In genomic region chr17:15122857-15123256, GRCh38 we compare ENCODE assay signal across 25 cellular contexts.
"Had no signal": no experiment of that assay in that cellular context is flagged by ENCODE, and none has a peak within 500 bp of the region (broad histone marks: within the 10 kb centered on the region; RNA-seq: fewer than 3 reads in every experiment).

No MANE protein-coding gene starts in this region.

- H3K4me2 ChIP-seq: hepatocyte had no signal

- H3K27ac ChIP-seq: coronary artery, esophagus squamous epithelium, hepatocyte had no signal

- H3K36me3 ChIP-seq: esophagus squamous epithelium had no signal

- DNase-seq: activated B cell treated with CpG ODN at 0.5 μM for 24 hours; activated CD4-positive, alpha-beta T cell treated with anti-CD3 and anti-CD28 coated beads for 36 hours; activated CD4-positive, alpha-beta T cell treated with anti-CD3 and anti-CD28 coated beads, Interleukin-2, amount 50 U/mL, for 4 hours; activated CD8-positive, alpha-beta memory T cell treated with anti-CD3 and anti-CD28 coated beads for 24 hours; activated CD8-positive, alpha-beta memory T cell treated with anti-CD3 and anti-CD28 coated beads, Interleukin-2, amount 50 U/mL, for 48 hours; activated naive CD4-positive, alpha-beta T cell treated with Interleukin-2 at 50 U/mL for 16 hours; activated naive CD8-positive, alpha-beta T cell treated with anti-CD3 and anti-CD28 coated beads for 36 hours; activated T-cell treated with anti-CD3 and anti-CD28 coated beads, Interleukin-2, amount 50 U/mL, for 48 hours; cerebellar nuclear complex; esophagus squamous epithelium; foreskin melanocyte; glutamatergic neuron; immature natural killer cell; mammary epithelial cell; naive thymus-derived CD8-positive, alpha-beta T cell; stimulated activated CD4-positive, alpha-beta T cell treated with anti-CD3 and anti-CD28 coated beads, Interleukin-4, amount 100 ng/mL, for 24 hours; stimulated activated naive CD4-positive, alpha-beta T cell treated with Interleukin-2 at 50 U/mL for 16 hours; T-helper 1 cell; T-helper 9 cell had no signal

- ATAC-seq: activated CD4-positive, alpha-beta T cell treated with anti-CD3 and anti-CD28 coated beads for 36 hours; left lobe of liver; naive thymus-derived CD8-positive, alpha-beta T cell had no signal

- H3K4me3 Mint-ChIP-seq: activated B cell treated with CpG ODN at 0.5 μM for 24 hours; activated CD4-positive, alpha-beta T cell treated with anti-CD3 and anti-CD28 coated beads for 36 hours; activated naive CD8-positive, alpha-beta T cell treated with anti-CD3 and anti-CD28 coated beads for 36 hours; endodermal cell; immature natural killer cell; mesothelial cell of epicardium; naive thymus-derived CD8-positive, alpha-beta T cell had no signal

- H3K9me3 Mint-ChIP-seq: activated B cell treated with CpG ODN at 0.5 μM for 24 hours; activated naive CD8-positive, alpha-beta T cell treated with anti-CD3 and anti-CD28 coated beads for 36 hours; endodermal cell; immature natural killer cell; naive thymus-derived CD8-positive, alpha-beta T cell had no signal

- H2AFZ ChIP-seq: hepatocyte had no signal

- H3K4me1 Mint-ChIP-seq: activated B cell treated with CpG ODN at 0.5 μM for 24 hours; activated CD4-positive, alpha-beta T cell treated with anti-CD3 and anti-CD28 coated beads for 36 hours; activated naive CD8-positive, alpha-beta T cell treated with anti-CD3 and anti-CD28 coated beads for 36 hours; endodermal cell; immature natural killer cell; naive thymus-derived CD8-positive, alpha-beta T cell had no signal

- H3K36me3 Mint-ChIP-seq: activated naive CD8-positive, alpha-beta T cell treated with anti-CD3 and anti-CD28 coated beads for 36 hours; immature natural killer cell; mesothelial cell of epicardium; naive thymus-derived CD8-positive, alpha-beta T cell had no signal

- H3K4me3 ChIP-seq: coronary artery, esophagus squamous epithelium, hepatocyte had no signal

- H3K27ac Mint-ChIP-seq: activated B cell treated with CpG ODN at 0.5 μM for 24 hours; activated CD4-positive, alpha-beta T cell treated with anti-CD3 and anti-CD28 coated beads for 36 hours; activated naive CD8-positive, alpha-beta T cell treated with anti-CD3 and anti-CD28 coated beads for 36 hours; endodermal cell; immature natural killer cell; mesothelial cell of epicardium; progenitor cell of endocrine pancreas had no signal

- H3K27me3 ChIP-seq: hepatocyte had no signal

- H3K9me3 ChIP-seq: esophagus squamous epithelium had no signal

- H3K79me2 ChIP-seq: hepatocyte had no signal
